Comparison of ENCODE assay signal across 1 cellular context in the genomic region with DNA sequence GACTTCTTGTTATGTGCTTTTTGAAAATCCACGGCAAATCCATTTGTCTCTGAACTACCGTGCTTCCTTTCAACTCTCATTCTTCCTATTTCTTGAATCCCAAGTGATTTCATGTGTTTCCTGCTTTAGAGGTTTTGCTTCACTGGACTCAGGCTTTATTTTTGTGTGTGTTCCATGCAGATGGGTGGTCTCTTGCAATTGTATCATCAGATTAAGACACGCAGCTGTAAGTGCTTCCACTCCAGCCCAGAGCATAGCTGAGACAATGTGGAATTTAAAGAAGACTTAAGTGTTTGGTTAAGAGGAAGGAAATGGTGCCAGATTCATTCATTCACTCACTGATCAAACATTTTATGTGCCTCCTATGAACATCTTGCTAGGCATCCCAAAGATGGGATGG.
TF ChIP-seq lines count a peak whose summit lies in the region.

No MANE protein-coding gene starts in this region.

TF ChIP-seq in IMR-90, 13 proteins besides CTCF, POLR2A, EP300 and RAD21:
- TF ChIP-seq MXI1 (IDR thresholded peaks at IDR 0.05; ENCODE audit: borderline replicate concordance, low read depth, low read length) (no peak), FOS (IDR thresholded peaks at IDR 0.05; ENCODE audit: low read depth, low read length) (no peak), NFE2L2 (IDR thresholded peaks at IDR 0.05; ENCODE audit: low read depth, low read length) (no peak), RCOR1 (IDR thresholded peaks at IDR 0.05; ENCODE audit: insufficient replicate concordance, low read length) (no peak), RFX5 (IDR thresholded peaks at IDR 0.05; ENCODE audit: low read depth, low read length) (no peak), CHD1 (IDR thresholded peaks at IDR 0.05; ENCODE audit: low read depth, low read length) (no peak), MAFK (IDR thresholded peaks at IDR 0.05; ENCODE audit: low read depth, low read length) (no peak)
- TF ChIP-seq, protein P1, sequence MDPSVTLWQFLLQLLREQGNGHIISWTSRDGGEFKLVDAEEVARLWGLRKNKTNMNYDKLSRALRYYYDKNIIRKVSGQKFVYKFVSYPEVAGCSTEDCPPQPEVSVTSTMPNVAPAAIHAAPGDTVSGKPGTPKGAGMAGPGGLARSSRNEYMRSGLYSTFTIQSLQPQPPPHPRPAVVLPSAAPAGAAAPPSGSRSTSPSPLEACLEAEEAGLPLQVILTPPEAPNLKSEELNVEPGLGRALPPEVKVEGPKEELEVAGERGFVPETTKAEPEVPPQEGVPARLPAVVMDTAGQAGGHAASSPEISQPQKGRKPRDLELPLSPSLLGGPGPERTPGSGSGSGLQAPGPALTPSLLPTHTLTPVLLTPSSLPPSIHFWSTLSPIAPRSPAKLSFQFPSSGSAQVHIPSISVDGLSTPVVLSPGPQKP (IDR thresholded peaks at IDR 0.05; ENCODE audit: borderline replicate concordance, low read depth, low read length): no peak
